9 cellular contexts compared by ENCODE assay signal in the genomic region with DNA sequence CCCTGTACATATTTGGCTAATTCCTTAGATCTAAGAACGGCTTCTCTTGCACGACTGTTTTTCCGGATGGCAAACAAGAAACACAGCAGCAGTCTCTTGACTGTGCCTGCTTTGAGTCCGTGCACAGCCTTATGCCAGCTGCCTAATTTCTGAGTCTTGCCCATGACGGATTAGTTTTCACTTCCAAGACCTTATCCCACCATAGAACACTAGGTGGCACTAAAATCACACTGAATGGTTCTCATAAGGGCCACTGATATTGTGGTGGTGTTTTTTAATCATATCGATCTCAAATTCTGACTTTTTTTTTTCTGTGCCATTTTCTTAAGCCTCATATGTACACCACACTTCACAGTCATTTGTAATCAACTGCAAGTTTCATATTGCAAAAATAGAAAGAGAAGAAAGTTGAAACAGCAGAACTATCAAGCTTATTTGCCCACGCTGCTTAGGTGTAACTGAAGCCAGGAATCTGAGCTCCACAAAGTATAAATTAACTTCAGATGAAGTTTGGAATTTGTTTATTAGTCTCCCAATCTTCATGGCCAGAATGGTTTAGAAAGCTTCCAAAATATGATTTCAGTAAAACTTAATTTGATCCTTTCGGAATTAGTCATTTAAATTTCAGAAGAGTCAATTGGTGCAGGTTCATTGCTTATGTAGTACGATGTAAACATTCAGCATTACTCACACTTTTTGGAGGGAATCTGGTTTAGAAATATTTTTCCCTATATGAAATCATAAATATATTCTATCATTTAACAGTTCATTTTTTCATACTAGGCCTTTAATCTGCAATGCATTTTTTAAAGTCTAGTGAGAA. TPM values are rescaled to one million over a fixed set of nuclear protein-coding genes. Genes with fewer than 3 reads are reported as not detected.
A peak's percentile ranks its signal among the peaks of the same experiment; 100 is the strongest.
DNase-seq lines count a peak whose midpoint lies in the region; ATAC-seq, FAIRE-seq and TF ChIP-seq lines count a peak whose summit lies in the region.
"Had no signal": no experiment of that assay in that cellular context is flagged by ENCODE, and none has a peak within 500 bp of the region (broad histone marks: within the 10 kb centered on the region; RNA-seq: fewer than 3 reads in every experiment).

No MANE protein-coding gene starts in this region.

- H3K4me2 ChIP-seq in GM23338 = no peak overlapping the region

- no peaks in the 10 kb centered on the region for H4K20me1 ChIP-seq in GM23338 (replicated peaks; ENCODE audit: insufficient read depth)

- H3K9me2 ChIP-seq in GM23338 (ENCODE audit: insufficient read depth) = no peaks in the 10 kb centered on the region

- no peak overlapping the region for H3K27ac Mint-ChIP-seq in GM23338
- no peak overlapping the region for H3K27ac Mint-ChIP-seq in type B pancreatic cell

- ATAC-seq in GM23338 = peak; percentile 89
- peak; percentile 75 for ATAC-seq in lung (ENCODE audit: insufficient read depth, low FRiP score)

- H3K4me3 Mint-ChIP-seq in GM23338 = no peak overlapping the region
- H3K4me3 Mint-ChIP-seq in type B pancreatic cell = no peak overlapping the region

- peak; percentile 93 to 94 for TF ChIP-seq CTCF in GM23338 (conservative IDR thresholded peaks at IDR 0.05; ENCODE audit: low read depth in 2 of 2)
- TF ChIP-seq CTCF in lung (IDR thresholded peaks at IDR 0.05; ENCODE audit: control extremely low read depth, extremely low read depth) = peak; percentile 48
- TF ChIP-seq CTCF in type B pancreatic cell (conservative IDR thresholded peaks at IDR 0.05) = peak; percentile 91

- no peaks in the 10 kb centered on the region for H3K79me2 ChIP-seq in GM23338 (replicated peaks; ENCODE audit: insufficient read depth)

- H3K36me3 ChIP-seq in GM23338 (ENCODE audit: insufficient read depth) = no peaks in the 10 kb centered on the region
- no peaks in the 10 kb centered on the region for H3K36me3 ChIP-seq in lung (ENCODE audit: control insufficient read depth in 2 of 2, insufficient read depth in 2 of 2, low read length in 2 of 2)
- H3K36me3 ChIP-seq: SJSA1 had no signal

- no peaks in the 10 kb centered on the region for H3K9me3 ChIP-seq in lung (ENCODE audit: control insufficient read depth in 2 of 2, insufficient read depth in 1 of 2, low read length in 1 of 2)
- H3K9me3 ChIP-seq: SJSA1 had no signal

- H2AFZ ChIP-seq in GM23338 = no peak overlapping the region; the same call in 1 of the 2 replicates

- H3K27me3 ChIP-seq in GM23338 (ENCODE audit: insufficient read depth) (no peaks in the 10 kb centered on the region), lung (ENCODE audit: control insufficient read depth, insufficient read depth) (no peaks in the 10 kb centered on the region)
- H3K27me3 ChIP-seq: SJSA1 had no signal

- H3K27me3 Mint-ChIP-seq in GM23338 (ENCODE audit: insufficient read depth, low read depth, poor library complexity) = no peaks in the 10 kb centered on the region
- H3K27me3 Mint-ChIP-seq in type B pancreatic cell = peaks cover 7% of the 10 kb centered on the region

- H3K9me3 Mint-ChIP-seq in GM23338 (no peaks in the 10 kb centered on the region), type B pancreatic cell (no peaks in the 10 kb centered on the region)

- DNase-seq in ACHN = peak; percentile 62
- DNase-seq in G401 (ENCODE audit: low spot score) = peak; percentile 75
- DNase-seq in GM23338 (ENCODE audit: low spot score) = peak; percentile 75
- DNase-seq in RCC 7860 (ENCODE audit: low spot score) = peak; percentile 43
- peak; percentile 72 for DNase-seq in dedifferentiated amniotic fluid mesenchymal stem cell (ENCODE audit: extremely low spot score)
- no peak for DNase-seq in lung (ENCODE audit: low spot score)
- DNase-seq in type B pancreatic cell (ENCODE audit: extremely low spot score, unreplicated experiment) = no peak

- H3K4me3 ChIP-seq in GM23338 = no peak overlapping the region
- no peak overlapping the region for H3K4me3 ChIP-seq in lung
- H3K4me3 ChIP-seq: SJSA1 had no signal

- no peaks in the 10 kb centered on the region for H3F3A ChIP-seq in GM23338 (replicated peaks; ENCODE audit: low read depth)

- H3K4me1 ChIP-seq in GM23338 (ENCODE audit: insufficient read depth) (no peaks in the 10 kb centered on the region), lung (ENCODE audit: control insufficient read depth in 2 of 2, insufficient read depth in 2 of 2, low read length in 2 of 2) (no peaks in the 10 kb centered on the region)
- H3K4me1 ChIP-seq: SJSA1 had no signal

- TF ChIP-seq EP300 in Ishikawa (IDR thresholded peaks at IDR 0.05; ENCODE audit: borderline replicate concordance) = no peak

- 29 to 32% methylated on average over 9 of the region's 9 CpGs for WGBS in lung, 2 donors

- no peak overlapping the region for H3K27ac ChIP-seq in GM23338 (ENCODE audit: low read depth)
- no peak overlapping the region for H3K27ac ChIP-seq in lung (ENCODE audit: low read depth in 1 of 2, low read length in 1 of 2)
- H3K27ac ChIP-seq: SJSA1 had no signal

- peaks cover 2% of the 10 kb centered on the region; the same call in 1 of the 3 replicates for H3K4me1 Mint-ChIP-seq in GM23338
- peaks cover 5% of the 10 kb centered on the region for H3K4me1 Mint-ChIP-seq in type B pancreatic cell (ENCODE audit: unreplicated experiment)

- H3K36me3 Mint-ChIP-seq in GM23338 (ENCODE audit: low read depth) = no peaks in the 10 kb centered on the region
- no peaks in the 10 kb centered on the region for H3K36me3 Mint-ChIP-seq in type B pancreatic cell

- peak; percentile 94 for TF ChIP-seq RAD21 in Ishikawa (IDR thresholded peaks at IDR 0.05; ENCODE audit: low read depth)

- peak; percentile 60 for FAIRE-seq in RCC 7860 (lab: Jason Lieb, UNC)

- in situ Hi-C loops in ACHN (cut with HindIII; ENCODE audit: low pct_ligation_motif_present, low pct_unique_long_range_greater_than_20kb, low sequenced_read_pairs) = no loop called here
- in situ Hi-C loops in G401 (cut with HindIII; ENCODE audit: low sequenced_read_pairs) = no loop called here

TF ChIP-seq in GM23338, 12 proteins besides CTCF, POLR2A, EP300 and RAD21 (continues in another document):
- TF ChIP-seq, protein P1, sequence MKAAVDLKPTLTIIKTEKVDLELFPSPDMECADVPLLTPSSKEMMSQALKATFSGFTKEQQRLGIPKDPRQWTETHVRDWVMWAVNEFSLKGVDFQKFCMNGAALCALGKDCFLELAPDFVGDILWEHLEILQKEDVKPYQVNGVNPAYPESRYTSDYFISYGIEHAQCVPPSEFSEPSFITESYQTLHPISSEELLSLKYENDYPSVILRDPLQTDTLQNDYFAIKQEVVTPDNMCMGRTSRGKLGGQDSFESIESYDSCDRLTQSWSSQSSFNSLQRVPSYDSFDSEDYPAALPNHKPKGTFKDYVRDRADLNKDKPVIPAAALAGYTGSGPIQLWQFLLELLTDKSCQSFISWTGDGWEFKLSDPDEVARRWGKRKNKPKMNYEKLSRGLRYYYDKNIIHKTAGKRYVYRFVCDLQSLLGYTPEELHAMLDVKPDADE (IDR thresholded peaks at IDR 0.05) = no peak

TF ChIP-seq in Ishikawa, 13 proteins besides CTCF, POLR2A, EP300 and RAD21 (continues in another document):
- TF ChIP-seq CEBPB (IDR thresholded peaks at IDR 0.05) = no peak
- no peak for TF ChIP-seq TAF1 (IDR thresholded peaks at IDR 0.05; ENCODE audit: low read depth)
- TF ChIP-seq, protein P2, sequence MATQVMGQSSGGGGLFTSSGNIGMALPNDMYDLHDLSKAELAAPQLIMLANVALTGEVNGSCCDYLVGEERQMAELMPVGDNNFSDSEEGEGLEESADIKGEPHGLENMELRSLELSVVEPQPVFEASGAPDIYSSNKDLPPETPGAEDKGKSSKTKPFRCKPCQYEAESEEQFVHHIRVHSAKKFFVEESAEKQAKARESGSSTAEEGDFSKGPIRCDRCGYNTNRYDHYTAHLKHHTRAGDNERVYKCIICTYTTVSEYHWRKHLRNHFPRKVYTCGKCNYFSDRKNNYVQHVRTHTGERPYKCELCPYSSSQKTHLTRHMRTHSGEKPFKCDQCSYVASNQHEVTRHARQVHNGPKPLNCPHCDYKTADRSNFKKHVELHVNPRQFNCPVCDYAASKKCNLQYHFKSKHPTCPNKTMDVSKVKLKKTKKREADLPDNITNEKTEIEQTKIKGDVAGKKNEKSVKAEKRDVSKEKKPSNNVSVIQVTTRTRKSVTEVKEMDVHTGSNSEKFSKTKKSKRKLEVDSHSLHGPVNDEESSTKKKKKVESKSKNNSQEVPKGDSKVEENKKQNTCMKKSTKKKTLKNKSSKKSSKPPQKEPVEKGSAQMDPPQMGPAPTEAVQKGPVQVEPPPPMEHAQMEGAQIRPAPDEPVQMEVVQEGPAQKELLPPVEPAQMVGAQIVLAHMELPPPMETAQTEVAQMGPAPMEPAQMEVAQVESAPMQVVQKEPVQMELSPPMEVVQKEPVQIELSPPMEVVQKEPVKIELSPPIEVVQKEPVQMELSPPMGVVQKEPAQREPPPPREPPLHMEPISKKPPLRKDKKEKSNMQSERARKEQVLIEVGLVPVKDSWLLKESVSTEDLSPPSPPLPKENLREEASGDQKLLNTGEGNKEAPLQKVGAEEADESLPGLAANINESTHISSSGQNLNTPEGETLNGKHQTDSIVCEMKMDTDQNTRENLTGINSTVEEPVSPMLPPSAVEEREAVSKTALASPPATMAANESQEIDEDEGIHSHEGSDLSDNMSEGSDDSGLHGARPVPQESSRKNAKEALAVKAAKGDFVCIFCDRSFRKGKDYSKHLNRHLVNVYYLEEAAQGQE (IDR thresholded peaks at IDR 0.05; ENCODE audit: low read depth) = no peak
- no peak for TF ChIP-seq CREB1 (IDR thresholded peaks at IDR 0.05; ENCODE audit: low read depth)
- no peak for TF ChIP-seq ZBTB7A (IDR thresholded peaks at IDR 0.05; ENCODE audit: low read depth)
- no peak for TF ChIP-seq TCF12 (IDR thresholded peaks at IDR 0.05; ENCODE audit: low read depth)
- no peak for TF ChIP-seq USF1 (IDR thresholded peaks at IDR 0.05)
- TF ChIP-seq, protein P3, sequence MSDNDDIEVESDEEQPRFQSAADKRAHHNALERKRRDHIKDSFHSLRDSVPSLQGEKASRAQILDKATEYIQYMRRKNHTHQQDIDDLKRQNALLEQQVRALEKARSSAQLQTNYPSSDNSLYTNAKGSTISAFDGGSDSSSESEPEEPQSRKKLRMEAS (IDR thresholded peaks at IDR 0.05) = no peak
- no peak for TF ChIP-seq TEAD4 (IDR thresholded peaks at IDR 0.05)
- TF ChIP-seq YY1 (IDR thresholded peaks at IDR 0.05; ENCODE audit: low read depth) = no peak
- no peak for TF ChIP-seq FOXM1 (IDR thresholded peaks at IDR 0.05; ENCODE audit: borderline replicate concordance, low read depth)

RNA-seq across cellular contexts. Expression of gene SCN7A, which starts 45.5 kb away (rescaled TPM):
- not detected in 2 replicates for total RNA-seq in G401 (2014; rRNA removed; shearing (Covaris generic))
- 0.23 and 0.42 TPM in 2 replicates for total RNA-seq in GM23338 (2014; rRNA removed; shearing (Covaris generic))
- 0.10 and 0.23 TPM in 2 replicates for polyA plus RNA-seq in GM23338 (2016; fragmentation: Nextera tagmentation; extraction: Ambion mirVana)
- 100 to 1,000 TPM in 1 of 2 donors, 10 to 100 TPM in 1; 39.8 to 178 TPM for total RNA-seq in lung
- 1 to 10 TPM; 6.1 to 7.5 TPM for polyA plus RNA-seq in lung
- 1.8 and 2.8 TPM in 2 replicates for total RNA-seq in type B pancreatic cell (ENCODE audit: low replicate concordance)

Comparison
In these comparisons a context has a peak if more than half of its experiments do, and no peak if none do; other contexts are left out.
1. DNase-seq: peak in ACHN (single experiment), G401 (single experiment), GM23338 (single experiment), RCC 7860 (single experiment) and dedifferentiated amniotic fluid mesenchymal stem cell (single experiment); none in lung (single experiment) and type B pancreatic cell (single experiment).
2. RNA of gene SCN7A, which starts 45.5 kb away (total RNA-seq): 39.8 to 178 TPM in lung; 1.8 to 2.8 TPM in type B pancreatic cell, 0.23 to 0.42 TPM in GM23338 and not detected in G401; every median in the first group is over 10 times any median in the second.
3. Peak in every context shown above with its lines, with median percentiles within 50 percentile points of each other: CTCF ChIP-seq.